Comparison of ENCODE assay signal across 20 cellular contexts in genomic region chr5:84805473-84805872, GRCh38.
"Had no signal": no experiment of that assay in that cellular context is flagged by ENCODE, and none has a peak within 500 bp of the region (broad histone marks: within the 10 kb centered on the region; RNA-seq: fewer than 3 reads in every experiment).

No MANE protein-coding gene starts in this region.

- ATAC-seq: Panc1, PC-3 had no signal

- H3K4me2 ChIP-seq: SK-N-SH had no signal

- DNase-seq: KBM-7; MV-4-11; NCI-H1048; NCI-H1105; NCI-H1417; NCI-H1436 treated with DMSO at 0.1 percent for 48 hours; NCI-H1694; NCI-H187 treated with DMSO at 0.1 percent for 48 hours; NCI-H2029 treated with DMSO at 0.1 percent for 48 hours; NCI-H2171 treated with DMSO at 0.1 percent for 48 hours; NCI-H524; NCI-H69; NCI-H774; NK-92 treated with Interleukin-12 subunit alpha and Interleukin-12 subunit beta, amount 100 ng/mL, for 24 hours; PC-3; SHP77; SK-N-SH; SW 1271 had no signal

- H3K9me2 ChIP-seq: SK-N-SH had no signal

- H3K27ac ChIP-seq: RWPE1 had no signal
